ENCODE assay signal across 8 cellular contexts in the genomic region with DNA sequence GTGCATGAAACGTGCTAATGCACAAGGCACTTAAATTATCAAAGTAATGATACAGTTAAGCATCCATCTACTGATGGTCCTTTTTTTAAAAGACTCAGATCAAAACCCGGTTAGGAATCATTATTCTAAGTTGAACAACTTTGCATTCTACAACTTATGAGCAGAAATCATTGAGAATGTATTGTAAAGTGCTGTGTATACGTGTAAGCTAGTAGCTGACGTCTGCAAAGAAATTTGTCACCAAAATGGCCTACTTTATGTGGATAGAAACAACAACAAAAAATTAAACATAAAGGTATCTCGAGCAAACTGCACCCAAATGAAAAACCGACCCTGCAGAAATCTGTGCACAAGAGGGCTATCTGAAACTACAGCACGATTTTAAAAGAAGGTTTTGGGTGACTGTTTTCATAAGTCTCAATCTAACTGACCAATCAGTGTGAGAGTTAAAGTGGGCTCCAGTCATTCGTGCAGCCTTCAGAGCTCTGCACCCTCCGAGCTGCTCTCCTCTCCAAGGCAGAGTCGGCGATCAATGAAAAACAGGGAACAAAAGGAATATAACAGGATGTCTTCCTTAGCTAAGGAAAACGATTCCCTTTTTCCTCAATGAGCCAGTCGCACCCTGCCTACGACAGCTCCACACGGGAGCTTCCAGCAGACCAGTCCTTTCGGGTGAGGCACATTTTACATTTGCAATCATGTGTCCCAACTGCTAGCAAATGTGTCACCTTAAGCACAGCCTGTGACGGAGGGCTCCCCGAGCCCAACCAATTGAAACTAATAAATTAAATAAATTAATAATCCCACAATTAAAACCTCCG.
DNase-seq lines count a peak whose midpoint lies in the region; ATAC-seq, FAIRE-seq and TF ChIP-seq lines count a peak whose summit lies in the region.

No MANE protein-coding gene starts in this region.

- H3K27me3 Mint-ChIP-seq in activated naive CD4-positive, alpha-beta T cell treated with anti-CD3 and anti-CD28 coated beads for 36 hours (ENCODE audit: low read depth), result no peaks in the 10 kb centered on the region
- H3K27me3 Mint-ChIP-seq in nephron progenitor cell (ENCODE audit: low read depth, poor library complexity), result peaks cover 16% of the 10 kb centered on the region

- FAIRE-seq in frontal cortex (lab: Jason Lieb, UNC), result no peak

- peak overlapping the region; percentile 79 for H3K4me3 Mint-ChIP-seq in activated naive CD4-positive, alpha-beta T cell treated with anti-CD3 and anti-CD28 coated beads for 36 hours
- H3K4me3 Mint-ChIP-seq in nephron progenitor cell, result peak overlapping the region; percentile 93

- H3K9me3 Mint-ChIP-seq in activated naive CD4-positive, alpha-beta T cell treated with anti-CD3 and anti-CD28 coated beads for 36 hours, result no peaks in the 10 kb centered on the region
- no peaks in the 10 kb centered on the region for H3K9me3 Mint-ChIP-seq in nephron progenitor cell

- H3K4me1 Mint-ChIP-seq in activated naive CD4-positive, alpha-beta T cell treated with anti-CD3 and anti-CD28 coated beads for 36 hours (ENCODE audit: low read depth), result peaks cover 72% of the 10 kb centered on the region
- H3K4me1 Mint-ChIP-seq in nephron progenitor cell, result peaks cover 87% of the 10 kb centered on the region

- peak overlapping the region; percentile 96 for H3K27ac Mint-ChIP-seq in activated naive CD4-positive, alpha-beta T cell treated with anti-CD3 and anti-CD28 coated beads for 36 hours
- H3K27ac Mint-ChIP-seq in nephron progenitor cell, result peak overlapping the region; percentile 48

- CTCF ChIA-PET in activated naive CD4-positive, alpha-beta T cell treated with anti-CD3 and anti-CD28 coated beads for 36 hours (lab: Charles Lee), result interaction anchor here (0.5 to 1.1 kb wide), 6 partner anchors 23 to 412 kb away, joined by 3 to 6 read pairs (median 3); no protein-coding TSS in a partner anchor

- ATAC-seq in GM21576 (IDR thresholded peaks at IDR 0.05; ENCODE audit: unreplicated experiment) (peak; percentile 19), HG02970 (IDR thresholded peaks at IDR 0.05; ENCODE audit: low FRiP score, unreplicated experiment) (no peak)

- H3K36me3 Mint-ChIP-seq in activated naive CD4-positive, alpha-beta T cell treated with anti-CD3 and anti-CD28 coated beads for 36 hours (ENCODE audit: low read depth), result no peaks in the 10 kb centered on the region
- H3K36me3 Mint-ChIP-seq in nephron progenitor cell (ENCODE audit: low read depth), result peaks cover 3% of the 10 kb centered on the region

- no peak for TF ChIP-seq CTCF in nephron progenitor cell (IDR thresholded peaks at IDR 0.05)

- DNase-seq in ELR (ENCODE audit: low read depth) (peak; percentile 43), NCI-H345 (lab: John Stamatoyannopoulos, UW) (peak; percentile 44), frontal cortex (ENCODE audit: low spot score in 2 of 2) (peak; percentile 46 to 53), nephron progenitor cell (peak; percentile 14), HUDEP-2 (lab: John Stamatoyannopoulos, UW; ENCODE audit: unreplicated experiment in 76 of 76) (no peak)
- DNase-seq in activated naive CD4-positive, alpha-beta T cell treated with anti-CD3 and anti-CD28 coated beads for 36 hours, result peak; percentile 50

- intact Hi-C loops in activated naive CD4-positive, alpha-beta T cell treated with anti-CD3 and anti-CD28 coated beads for 36 hours (cut with micrococcal nuclease), result loop anchor here (1.0 to 10.0 kb wide), 6 partner anchors 9 to 443 kb away; no protein-coding TSS in a partner anchor

Comparison
In these comparisons a context has a peak if more than half of its experiments do, and no peak if none do; other contexts are left out.
1. DNase-seq: peak in ELR (single experiment), NCI-H345 (single experiment), activated naive CD4-positive, alpha-beta T cell treated with anti-CD3 and anti-CD28 coated beads for 36 hours (single experiment), frontal cortex (2 of 2) and nephron progenitor cell (single experiment); none in HUDEP-2 (0 of 76).